22 cellular contexts compared by ENCODE assay signal in the genomic region with DNA sequence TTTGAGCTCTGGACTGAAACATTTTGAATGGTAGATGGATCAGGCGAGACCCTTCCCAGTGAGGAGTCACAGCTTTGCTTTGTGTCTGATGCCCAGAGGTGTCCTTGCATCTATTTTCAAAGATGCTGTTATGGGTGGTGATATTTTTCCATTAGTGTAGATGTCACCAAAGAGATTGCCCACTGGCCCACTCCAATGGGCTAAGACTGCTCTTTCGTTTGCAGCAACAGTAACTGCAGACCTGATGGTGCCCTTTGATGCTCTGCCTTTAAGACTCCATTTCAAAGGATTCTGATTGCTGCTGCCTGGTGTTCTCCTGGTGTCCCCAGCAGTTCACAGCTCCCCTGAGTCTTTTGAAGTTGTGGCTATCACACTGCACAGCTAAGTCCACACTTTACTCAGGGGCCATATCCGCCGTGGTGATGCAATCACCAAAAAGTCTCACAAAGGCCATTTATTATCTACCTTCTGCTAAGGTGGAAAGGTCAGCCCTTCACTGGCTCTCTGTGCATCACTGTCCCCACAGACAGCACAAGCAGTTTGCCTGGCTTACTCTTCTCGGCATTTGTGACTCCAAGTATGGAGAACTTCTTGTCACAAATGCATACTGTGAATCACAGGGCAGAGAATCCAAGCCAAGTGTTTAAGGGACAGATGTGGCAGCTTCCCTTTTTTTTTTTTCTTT. TPM values are rescaled to one million over a fixed set of nuclear protein-coding genes. Genes with fewer than 3 reads are reported as not detected.
"Had no signal": no experiment of that assay in that cellular context is flagged by ENCODE, and none has a peak within 500 bp of the region (broad histone marks: within the 10 kb centered on the region; RNA-seq: fewer than 3 reads in every experiment).

No MANE protein-coding gene starts in this region.

- H3K9me3 Mint-ChIP-seq: activated naive CD4-positive, alpha-beta T cell treated with anti-CD3 and anti-CD28 coated beads, Interleukin-2, amount 50 U/mL, for 24 hours; effector memory CD8-positive, alpha-beta T cell; immature natural killer cell; neural crest cell; stimulated activated naive CD8-positive, alpha-beta T cell treated with anti-CD3 and anti-CD28 coated beads, Interleukin-15, Interleukin-2, amounts not matched to agents 100 ng/mL and 50 ng/mL, for 24 hours; type B pancreatic cell had no signal

- H3K4me3 ChIP-seq: adrenal gland, ovary, spleen had no signal

- DNase-seq: activated CD4-positive, alpha-beta T cell treated with anti-CD3 and anti-CD28 coated beads for 48 hours; activated CD8-positive, alpha-beta memory T cell treated with anti-CD3 and anti-CD28 coated beads, Interleukin-2, amount 50 U/mL, for 4 hours; activated CD8-positive, alpha-beta T cell treated with anti-CD3 and anti-CD28 coated beads, Interleukin-2, amount 10 ng/mL, durations not matched to agents 7 days and 5 days; activated effector memory CD4-positive, alpha-beta T cell treated with anti-CD3 and anti-CD28 coated beads, Interleukin-2, amount 50 U/mL, for 16 hours; activated T-cell treated with anti-CD3 and anti-CD28 coated beads, Interleukin-2, amount 50 U/mL, for 48 hours; adrenal gland; dermis blood vessel endothelial cell; effector memory CD8-positive, alpha-beta T cell; foreskin melanocyte; head of caudate nucleus; immature natural killer cell; ovary; spleen had no signal

- H3K4me1 ChIP-seq: adrenal gland, spleen had no signal

- H3K4me3 Mint-ChIP-seq: activated CD8-positive, alpha-beta T cell treated with anti-CD3 and anti-CD28 coated beads, Interleukin-2, amount 10 ng/mL, durations not matched to agents 7 days and 5 days; activated naive CD4-positive, alpha-beta T cell treated with anti-CD3 and anti-CD28 coated beads, Interleukin-2, amount 50 U/mL, for 24 hours; effector memory CD8-positive, alpha-beta T cell; neural crest cell; stimulated activated naive CD8-positive, alpha-beta T cell treated with anti-CD3 and anti-CD28 coated beads, Interleukin-15, Interleukin-2, amounts not matched to agents 100 ng/mL and 50 ng/mL, for 24 hours; type B pancreatic cell had no signal

- H3K27ac Mint-ChIP-seq: activated CD8-positive, alpha-beta T cell treated with anti-CD3 and anti-CD28 coated beads, Interleukin-2, amount 10 ng/mL, durations not matched to agents 7 days and 5 days; activated naive CD4-positive, alpha-beta T cell treated with anti-CD3 and anti-CD28 coated beads, Interleukin-2, amount 50 U/mL, for 24 hours; effector memory CD8-positive, alpha-beta T cell; stimulated activated naive CD8-positive, alpha-beta T cell treated with anti-CD3 and anti-CD28 coated beads, Interleukin-15, Interleukin-2, amounts not matched to agents 100 ng/mL and 50 ng/mL, for 24 hours; type B pancreatic cell had no signal

- H3K4me1 Mint-ChIP-seq: activated naive CD4-positive, alpha-beta T cell treated with anti-CD3 and anti-CD28 coated beads, Interleukin-2, amount 50 U/mL, for 24 hours had no signal

- H3K36me3 ChIP-seq: adrenal gland, ovary, spleen had no signal

- H3K27ac ChIP-seq: adrenal gland, ovary, spleen had no signal

- H3K36me3 Mint-ChIP-seq: activated naive CD4-positive, alpha-beta T cell treated with anti-CD3 and anti-CD28 coated beads, Interleukin-2, amount 50 U/mL, for 24 hours; immature natural killer cell; type B pancreatic cell had no signal

- H3K9me3 ChIP-seq: adrenal gland, ovary, spleen had no signal

- ATAC-seq: activated CD8-positive, alpha-beta T cell treated with anti-CD3 and anti-CD28 coated beads, Interleukin-2, amount 10 ng/mL, durations not matched to agents 7 days and 5 days; effector memory CD8-positive, alpha-beta T cell; sciatic nerve had no signal

- H3K27me3 Mint-ChIP-seq: activated naive CD4-positive, alpha-beta T cell treated with anti-CD3 and anti-CD28 coated beads, Interleukin-2, amount 50 U/mL, for 24 hours; stimulated activated naive CD8-positive, alpha-beta T cell treated with anti-CD3 and anti-CD28 coated beads, Interleukin-15, Interleukin-2, amounts not matched to agents 100 ng/mL and 50 ng/mL, for 24 hours; type B pancreatic cell had no signal

- H3K27me3 ChIP-seq: adrenal gland, ovary, spleen had no signal

RNA-seq across cellular contexts. Expression of gene NOX3, which starts 56.4 kb away (rescaled TPM):
- total RNA-seq: activated CD8-positive, alpha-beta T cell treated with anti-CD3 and anti-CD28 coated beads, Interleukin-2, amount 10 ng/mL, durations not matched to agents 7 days and 5 days; adrenal gland; chondrocyte; dermis blood vessel endothelial cell; liver; neural crest cell; ovary; pulmonary artery endothelial cell; sciatic nerve; spleen; temporal lobe had no signal
- polyA plus RNA-seq: immature natural killer cell, liver, ovary had no signal
